28 cellular contexts compared by ENCODE assay signal in the genomic region with DNA sequence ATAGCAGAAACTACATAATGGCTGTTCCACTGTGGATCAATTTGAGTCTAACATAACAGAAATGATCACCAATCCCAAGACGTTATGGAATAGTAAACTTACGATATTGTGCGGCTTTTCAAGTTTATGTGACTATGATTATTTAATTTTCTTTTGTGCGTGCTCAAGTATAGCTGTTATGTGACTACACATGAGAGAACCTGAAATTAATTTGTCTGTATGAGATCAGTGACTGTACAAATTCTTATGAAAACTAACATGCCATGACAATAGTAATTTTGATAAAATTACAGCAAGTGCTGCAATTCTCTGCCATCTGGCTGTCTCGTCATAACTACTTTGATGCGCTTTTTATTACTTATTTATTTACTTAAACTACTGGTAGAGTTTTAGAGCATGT.
"Had no signal": no experiment of that assay in that cellular context is flagged by ENCODE, and none has a peak within 500 bp of the region (broad histone marks: within the 10 kb centered on the region; RNA-seq: fewer than 3 reads in every experiment).

No MANE protein-coding gene starts in this region.

- H3K27me3 Mint-ChIP-seq: naive thymus-derived CD4-positive, alpha-beta T cell; stimulated activated naive B cell treated with anti-CD40 and anti-IgM and Interleukin-4, amounts not matched to agents 10 μg/mL and 1 μg/mL and 100 μg/mL, for 72 hours; stimulated activated naive CD8-positive, alpha-beta T cell treated with anti-CD3 and anti-CD28 coated beads, Interleukin-15, Interleukin-2, amounts not matched to agents 100 ng/mL and 50 ng/mL, for 24 hours had no signal

- DNase-seq: naive thymus-derived CD4-positive, alpha-beta T cell; natural killer cell; nucleus accumbens; pancreas; retina; right lobe of liver; sigmoid colon; small intestine; stimulated activated CD4-positive, alpha-beta T cell treated with anti-CD3 and anti-CD28 coated beads, Interleukin-15, amount 100 ng/mL, for 24 hours; stimulated activated CD4-positive, alpha-beta T cell treated with anti-CD3 and anti-CD28 coated beads, Interleukin-2, amount 100 ng/mL, for 24 hours; stimulated activated CD4-positive, alpha-beta T cell treated with anti-CD3 and anti-CD28 coated beads, Interleukin-2, amount 100 ng/mL, for 48 hours; stimulated activated CD4-positive, alpha-beta T cell treated with anti-CD3 and anti-CD28 coated beads, Interleukin-4, amount 100 ng/mL, for 24 hours; stimulated activated naive B cell treated with anti-CD40 and anti-IgM and Interleukin-4, amounts not matched to agents 10 μg/mL and 1 μg/mL and 100 μg/mL, for 72 hours; stimulated activated naive CD4-positive, alpha-beta T cell treated with Interleukin-2 at 50 U/mL for 16 hours; stomach; thyroid gland; trophoblast cell; upper lobe of right lung had no signal

- H3K27ac Mint-ChIP-seq: naive thymus-derived CD4-positive, alpha-beta T cell; natural killer cell; nephron; stimulated activated effector memory CD8-positive, alpha-beta T cell treated with anti-CD3 and anti-CD28 coated beads, Interleukin-12 subunit alpha, Interleukin-12 subunit beta, amount 100 ng/mL, for 72 hours; stimulated activated naive B cell treated with anti-CD40 and anti-IgM and Interleukin-4, amounts not matched to agents 10 μg/mL and 1 μg/mL and 100 μg/mL, for 72 hours; stimulated activated naive CD8-positive, alpha-beta T cell treated with anti-CD3 and anti-CD28 coated beads, Interleukin-15, Interleukin-2, amounts not matched to agents 100 ng/mL and 50 ng/mL, for 24 hours had no signal

- H3K36me3 ChIP-seq: neutrophil, pancreas, prostate gland, right atrium auricular region, right lobe of liver, sigmoid colon, stomach, thoracic aorta, thyroid gland, tibial nerve, upper lobe of right lung, vagina had no signal

- H3K27ac ChIP-seq: neutrophil, pancreas, prostate gland, right atrium auricular region, right lobe of liver, sigmoid colon, stomach, thoracic aorta, thyroid gland, tibial nerve, upper lobe of right lung, vagina had no signal

- H3K36me3 Mint-ChIP-seq: naive thymus-derived CD4-positive, alpha-beta T cell; natural killer cell; stimulated activated effector memory CD8-positive, alpha-beta T cell treated with anti-CD3 and anti-CD28 coated beads, Interleukin-12 subunit alpha, Interleukin-12 subunit beta, amount 100 ng/mL, for 72 hours; stimulated activated naive B cell treated with anti-CD40 and anti-IgM and Interleukin-4, amounts not matched to agents 10 μg/mL and 1 μg/mL and 100 μg/mL, for 72 hours had no signal

- H3K4me1 ChIP-seq: pancreas, prostate gland, right atrium auricular region, right lobe of liver, sigmoid colon, stomach, thyroid gland, tibial nerve, upper lobe of right lung, vagina had no signal

- H3K9me3 Mint-ChIP-seq: nephron; neural crest cell; stimulated activated naive B cell treated with anti-CD40 and anti-IgM and Interleukin-4, amounts not matched to agents 10 μg/mL and 1 μg/mL and 100 μg/mL, for 72 hours; stimulated activated naive CD8-positive, alpha-beta T cell treated with anti-CD3 and anti-CD28 coated beads, Interleukin-15, Interleukin-2, amounts not matched to agents 100 ng/mL and 50 ng/mL, for 24 hours had no signal

- ATAC-seq: naive thymus-derived CD4-positive, alpha-beta T cell; natural killer cell; pancreas; right lobe of liver; stimulated activated effector memory CD8-positive, alpha-beta T cell treated with anti-CD3 and anti-CD28 coated beads, Interleukin-12 subunit alpha, Interleukin-12 subunit beta, amount 100 ng/mL, for 72 hours; stimulated activated naive B cell treated with anti-CD40 and anti-IgM and Interleukin-4, amounts not matched to agents 10 μg/mL and 1 μg/mL and 100 μg/mL, for 72 hours; upper lobe of right lung had no signal

- H3K4me1 Mint-ChIP-seq: naive thymus-derived CD4-positive, alpha-beta T cell; natural killer cell; nephron; neural crest cell; stimulated activated effector memory CD8-positive, alpha-beta T cell treated with anti-CD3 and anti-CD28 coated beads, Interleukin-12 subunit alpha, Interleukin-12 subunit beta, amount 100 ng/mL, for 72 hours; stimulated activated naive B cell treated with anti-CD40 and anti-IgM and Interleukin-4, amounts not matched to agents 10 μg/mL and 1 μg/mL and 100 μg/mL, for 72 hours had no signal

- H3K9me3 ChIP-seq: neutrophil, pancreas, prostate gland, right atrium auricular region, right lobe of liver, sigmoid colon, stomach, thoracic aorta, thyroid gland, tibial nerve, upper lobe of right lung, vagina had no signal

- H3K4me3 ChIP-seq: pancreas, prostate gland, right atrium auricular region, right lobe of liver, sigmoid colon, stomach, thoracic aorta, thyroid gland, tibial nerve, upper lobe of right lung, vagina had no signal

- H3K27me3 ChIP-seq: neutrophil, pancreas, right atrium auricular region, right lobe of liver, sigmoid colon, stomach, thyroid gland, tibial nerve, upper lobe of right lung, vagina had no signal

- H3K4me3 Mint-ChIP-seq: naive thymus-derived CD4-positive, alpha-beta T cell; natural killer cell; nephron; neural crest cell; stimulated activated effector memory CD8-positive, alpha-beta T cell treated with anti-CD3 and anti-CD28 coated beads, Interleukin-12 subunit alpha, Interleukin-12 subunit beta, amount 100 ng/mL, for 72 hours; stimulated activated naive B cell treated with anti-CD40 and anti-IgM and Interleukin-4, amounts not matched to agents 10 μg/mL and 1 μg/mL and 100 μg/mL, for 72 hours; stimulated activated naive CD8-positive, alpha-beta T cell treated with anti-CD3 and anti-CD28 coated beads, Interleukin-15, Interleukin-2, amounts not matched to agents 100 ng/mL and 50 ng/mL, for 24 hours had no signal
